Comparison of ENCODE assay signal across 9 cellular contexts in genomic region chr4:149914521-149915115, GRCh38.
DNase-seq lines count a peak whose midpoint lies in the region; ATAC-seq and TF ChIP-seq lines count a peak whose summit lies in the region.
"Had no signal": no experiment of that assay in that cellular context is flagged by ENCODE, and none has a peak within 500 bp of the region (broad histone marks: within the 10 kb centered on the region; RNA-seq: fewer than 3 reads in every experiment).

No MANE protein-coding gene starts in this region.

- H3K36me3 ChIP-seq in HEK293 (ENCODE audit: control insufficient read depth in 2 of 2, insufficient read depth in 1 of 2, low read length in 2 of 2): no peaks in the 10 kb centered on the region
- no peaks in the 10 kb centered on the region for H3K36me3 ChIP-seq in MM.1S (replicated peaks; ENCODE audit: insufficient read depth, low read length)

- no peak overlapping the region for H2AFZ ChIP-seq in MM.1S (ENCODE audit: low read length)

- DNase-seq in Ammon's horn (ENCODE audit: low spot score) (peak; percentile 7), GM10248 (ENCODE audit: extremely low spot score) (peak; percentile 45), MM.1S (peak; percentile 60), iris pigment epithelial cell (ENCODE audit: low read depth) (peak; percentile 66)
- DNase-seq in activated CD4-positive, alpha-beta T cell treated with anti-CD3 and anti-CD28 coated beads, Interleukin-2, amount 10 ng/mL, durations not matched to agents 7 days and 5 days: peak; percentile 44
- no peak for DNase-seq in effector CD8-positive, alpha-beta T cell (lab: John Stamatoyannopoulos, UW)

- peaks cover 2% of the 10 kb centered on the region for H3K27me3 Mint-ChIP-seq in activated CD4-positive, alpha-beta T cell treated with anti-CD3 and anti-CD28 coated beads, Interleukin-2, amount 10 ng/mL, durations not matched to agents 7 days and 5 days

- no peaks in the 10 kb centered on the region for H3K36me3 Mint-ChIP-seq in activated CD4-positive, alpha-beta T cell treated with anti-CD3 and anti-CD28 coated beads, Interleukin-2, amount 10 ng/mL, durations not matched to agents 7 days and 5 days (ENCODE audit: low read depth)

- no peaks in the 10 kb centered on the region for H3K4me1 Mint-ChIP-seq in activated CD4-positive, alpha-beta T cell treated with anti-CD3 and anti-CD28 coated beads, Interleukin-2, amount 10 ng/mL, durations not matched to agents 7 days and 5 days

- TF ChIP-seq CTCF in GM10248 (IDR thresholded peaks at IDR 0.05; ENCODE audit: control extremely low read depth, extremely low read depth, low read depth, missing control alignments): peak; percentile 75
- no peak for TF ChIP-seq CTCF in HEK293 (tag by site-specific recombination; IDR thresholded peaks at IDR 0.05)
- TF ChIP-seq CTCF in MM.1S (IDR thresholded peaks at IDR 0.05; ENCODE audit: low read length): peak; percentile 85

- POLR2A ChIA-PET in GM10248 (lab: Yijun Ruan, JAX): no interaction called here
- POLR2A ChIA-PET in HEK293 (lab: Yijun Ruan, JAX): no interaction called here
- POLR2A ChIA-PET in activated CD4-positive, alpha-beta T cell treated with anti-CD3 and anti-CD28 coated beads, Interleukin-2, amount 10 ng/mL, durations not matched to agents 7 days and 5 days (lab: Charles Lee): no interaction called here

- no peaks in the 10 kb centered on the region for H3K79me2 ChIP-seq in MM.1S (ENCODE audit: low read length)

- H3K9me2 ChIP-seq in MM.1S (replicated peaks; ENCODE audit: insufficient read depth, low read length): no peaks in the 10 kb centered on the region

- CTCF ChIA-PET in GM10248 (lab: Yijun Ruan, JAX) (no interaction called here), HEK293 (lab: Yijun Ruan, JAX) (interaction anchor here (1.0 kb wide), 1 partner anchor 16 kb away, joined by 3 read pairs; no protein-coding TSS in a partner anchor)
- CTCF ChIA-PET in activated CD4-positive, alpha-beta T cell treated with anti-CD3 and anti-CD28 coated beads, Interleukin-2, amount 10 ng/mL, durations not matched to agents 7 days and 5 days (lab: Charles Lee): interaction anchor here (1.0 kb wide), 1 partner anchor 14 kb away, joined by 3 read pairs; no protein-coding TSS in a partner anchor

- no peaks in the 10 kb centered on the region for H3K9me3 Mint-ChIP-seq in activated CD4-positive, alpha-beta T cell treated with anti-CD3 and anti-CD28 coated beads, Interleukin-2, amount 10 ng/mL, durations not matched to agents 7 days and 5 days

- peaks cover 19% of the 10 kb centered on the region for H3K4me1 ChIP-seq in HEK293 (ENCODE audit: control insufficient read depth, insufficient read depth, low read length)
- no peaks in the 10 kb centered on the region for H3K4me1 ChIP-seq in MM.1S (ENCODE audit: low read length)

- no peaks in the 10 kb centered on the region for H3K27me3 ChIP-seq in MM.1S (replicated peaks; ENCODE audit: insufficient read depth, low read length)

- no peak for TF ChIP-seq POLR2A in GM18505 (IDR thresholded peaks at IDR 0.05; ENCODE audit: borderline replicate concordance, extremely low read depth, insufficient read depth, insufficient read length)

- H3F3A ChIP-seq in MM.1S (ENCODE audit: insufficient read depth, low read length): no peaks in the 10 kb centered on the region

- H3K9ac ChIP-seq in MM.1S (ENCODE audit: low read length): no peak overlapping the region

- H3K4me2 ChIP-seq in MM.1S (ENCODE audit: low read depth, low read length): no peak overlapping the region

- H3K27ac Mint-ChIP-seq in activated CD4-positive, alpha-beta T cell treated with anti-CD3 and anti-CD28 coated beads, Interleukin-2, amount 10 ng/mL, durations not matched to agents 7 days and 5 days: no peak overlapping the region

- H3K27ac ChIP-seq in HEK293 (ENCODE audit: extremely low read depth, low read depth, low read length) (no peak overlapping the region), MM.1S (ENCODE audit: low read length) (no peak overlapping the region)

- H3K4me3 Mint-ChIP-seq in activated CD4-positive, alpha-beta T cell treated with anti-CD3 and anti-CD28 coated beads, Interleukin-2, amount 10 ng/mL, durations not matched to agents 7 days and 5 days: no peak overlapping the region

- H3K4me3 ChIP-seq in HEK293 (ENCODE audit: low read depth, low read length) (no peak overlapping the region), MM.1S (ENCODE audit: low read length) (no peak overlapping the region)
- H3K4me3 ChIP-seq: skin epidermis had no signal

- no peaks in the 10 kb centered on the region for H4K20me1 ChIP-seq in MM.1S (ENCODE audit: insufficient read depth, low read length)

- H3K9me3 ChIP-seq in HEK293 (ENCODE audit: control insufficient read depth, insufficient read depth, low read depth, low read length): no peaks in the 10 kb centered on the region
- no peaks in the 10 kb centered on the region for H3K9me3 ChIP-seq in MM.1S (replicated peaks; ENCODE audit: insufficient read depth, low read length)

- ATAC-seq in GM18505 (IDR thresholded peaks at IDR 0.05; ENCODE audit: unreplicated experiment): no peak

TF ChIP-seq in HEK293, 187 proteins besides CTCF, POLR2A, EP300 and RAD21:
- no peak for TF ChIP-seq HOXD13 (CRISPR knock-in tag; IDR thresholded peaks at IDR 0.05; ENCODE audit: borderline replicate concordance)
- TF ChIP-seq ZNF664 (tag by site-specific recombination; IDR thresholded peaks at IDR 0.05): no peak
- TF ChIP-seq ZNF654 (tag by site-specific recombination; IDR thresholded peaks at IDR 0.05; ENCODE audit: low read depth): peak; percentile 55
- TF ChIP-seq ZNF10 (tag by site-specific recombination; IDR thresholded peaks at IDR 0.05): peak; percentile 96
